23 cellular contexts compared by ENCODE assay signal in genomic region chr21:38474124-38474523, GRCh38. TPM values are rescaled to one million over a fixed set of nuclear protein-coding genes. Genes with fewer than 3 reads are reported as not detected.
A peak's percentile ranks its signal among the peaks of the same experiment; 100 is the strongest.
DNase-seq lines count a peak whose midpoint lies in the region; ATAC-seq, FAIRE-seq and TF ChIP-seq lines count a peak whose summit lies in the region.
"Had no signal": no experiment of that assay in that cellular context is flagged by ENCODE, and none has a peak within 500 bp of the region (broad histone marks: within the 10 kb centered on the region; RNA-seq: fewer than 3 reads in every experiment).

No MANE protein-coding gene starts in this region.

- TF ChIP-seq POLR2A in right lobe of liver (IDR thresholded peaks at IDR 0.05) (no peak), HepG2 (IDR thresholded peaks at IDR 0.05; ENCODE audit: insufficient read depth in 1 of 2, low read depth in 2 of 2, low read length in 2 of 2) (no peak)

- CTCF ChIA-PET in HepG2 (lab: Yijun Ruan, JAX; ENCODE audit: low intra/inter-chr PET ratio, low total read pairs): no interaction called here

- H3K79me2 ChIP-seq in HepG2 (ENCODE audit: insufficient read depth, low read length) (no peaks in the 10 kb centered on the region), mesendoderm (ENCODE audit: control insufficient read depth, insufficient read depth, low read length) (no peaks in the 10 kb centered on the region)

- H4K8ac ChIP-seq in mesendoderm (ENCODE audit: low read depth, low read length): no peak overlapping the region

- in situ Hi-C loops in HepG2 (cut with HindIII; ENCODE audit: extremely low pct_ligation_motif_present, low pct_unique_long_range_greater_than_20kb): no loop called here

- TF ChIP-seq EP300 in HepG2 (IDR thresholded peaks at IDR 0.05; ENCODE audit: low read depth in 2 of 2, low read length in 2 of 2): no peak
- no peak for TF ChIP-seq EP300 in HepG2 (CRISPR knock-in tag; IDR thresholded peaks at IDR 0.05; ENCODE audit: borderline replicate concordance)

- H3K4me2 ChIP-seq in HepG2 (ENCODE audit: low read depth, low read length): no peak overlapping the region
- no peak overlapping the region for H3K4me2 ChIP-seq in mesendoderm (ENCODE audit: low read length)

- POLR2A ChIA-PET in HepG2 (lab: Yijun Ruan, JAX): no interaction called here

- no peak for TF ChIP-seq RAD21 in HepG2 (CRISPR knock-in tag; IDR thresholded peaks at IDR 0.05)

- H2BK120ac ChIP-seq in mesendoderm (ENCODE audit: low read depth, low read length): no peak overlapping the region

- H4K5ac ChIP-seq in mesendoderm (ENCODE audit: low read length): no peak overlapping the region

- no TSS peak for BruUV-seq in HepG2 (replicated peaks; lab: Mats Ljungman, UMichigan)

- DNase-seq in right lobe of liver (no peak), HepG2 (ENCODE audit: low spot score) (no peak), dermis blood vessel endothelial cell (peak; percentile 81), mesendoderm (peak; percentile 77), NCI-H1930 (lab: John Stamatoyannopoulos, UW) (no peak)
- DNase-seq: activated CD4-positive, alpha-beta memory T cell treated with anti-CD3 and anti-CD28 coated beads, Interleukin-2, amount 10 ng/mL, durations not matched to agents 7 days and 5 days; activated effector memory CD4-positive, alpha-beta T cell treated with anti-CD3 and anti-CD28 coated beads, Interleukin-2, amount 50 U/mL, for 16 hours; cortex of kidney; H7; immature natural killer cell; lower lobe of right lung; NCI-H146; NCI-H774; occipital lobe; stimulated activated CD4-positive, alpha-beta T cell treated with anti-CD3 and anti-CD28 coated beads, Interleukin-12 subunit alpha, Interleukin-12 subunit beta, amount 100 ng/mL, for 4 hours; stimulated activated naive CD8-positive, alpha-beta T cell treated with anti-CD3 and anti-CD28 coated beads, Interleukin-15, amount 100 ng/mL, for 72 hours; T1000 had no signal

- H2BK5ac ChIP-seq in mesendoderm (ENCODE audit: low read length): no peak overlapping the region

- 42% methylated on average over 6 of the region's 7 CpGs for WGBS in right lobe of liver (ENCODE audit: insufficient coverage, low coverage, low lambda C conversion rate, missing lambda C conversion rate)
- WGBS in HepG2 (ENCODE audit: low lambda C conversion rate): 43% methylated on average over 5 of the region's 7 CpGs
- no CpG with 5 or more reads among the region's 7 CpGs for WGBS in mesendoderm (ENCODE audit: extremely low coverage, insufficient coverage, low lambda C conversion rate)

- H3K18ac ChIP-seq in mesendoderm (ENCODE audit: low read length): no peak overlapping the region

- no peak overlapping the region for H3K4ac ChIP-seq in mesendoderm (ENCODE audit: low read depth, low read length)

- TF ChIP-seq CTCF in right lobe of liver (IDR thresholded peaks at IDR 0.05) (no peak), HepG2 (CRISPR knock-in tag; IDR thresholded peaks at IDR 0.05) (no peak)

- H3K9ac ChIP-seq in HepG2 (ENCODE audit: insufficient read depth, low read depth, low read length): no peak overlapping the region
- no peak overlapping the region for H3K9ac ChIP-seq in mesendoderm (ENCODE audit: low read length)

- no peak overlapping the region for H3K4me3 ChIP-seq in right lobe of liver
- no peak overlapping the region for H3K4me3 ChIP-seq in HepG2 (replicated peaks in 1 of 3; ENCODE audit: insufficient read depth in 1 of 3, low read depth in 2 of 3, low read length in 3 of 3)
- H3K4me3 ChIP-seq in mesendoderm (ENCODE audit: low read length): no peak overlapping the region
- H3K4me3 ChIP-seq: lower lobe of right lung had no signal

- H2AFZ ChIP-seq in HepG2 (ENCODE audit: low read length): no peak overlapping the region

- H3K27ac ChIP-seq in right lobe of liver (no peak overlapping the region), HepG2 (ENCODE audit: extremely low read length, insufficient read depth, low read length) (no peak overlapping the region), mesendoderm (ENCODE audit: low read depth, low read length) (no peak overlapping the region)
- H3K27ac ChIP-seq: C4-2B, lower lobe of right lung, RWPE1 had no signal

- no peaks in the 10 kb centered on the region for H3K36me3 ChIP-seq in right lobe of liver
- no peaks in the 10 kb centered on the region for H3K36me3 ChIP-seq in HepG2 (replicated peaks in 1 of 2; ENCODE audit: control insufficient read depth in 1 of 2, insufficient read depth in 2 of 2, low read length in 2 of 2)
- no peaks in the 10 kb centered on the region for H3K36me3 ChIP-seq in mesendoderm (ENCODE audit: control insufficient read depth, insufficient read depth, low read length)
- H3K36me3 ChIP-seq: lower lobe of right lung had no signal

- H3K9me3 ChIP-seq in right lobe of liver: no peaks in the 10 kb centered on the region
- H3K9me3 ChIP-seq in HepG2 (ENCODE audit: low read length): no peaks in the 10 kb centered on the region
- H3K9me3 ChIP-seq: lower lobe of right lung had no signal

- peak overlapping the region; percentile 22 for H3K56ac ChIP-seq in mesendoderm (ENCODE audit: low read length)

- no peak overlapping the region for H3K23ac ChIP-seq in mesendoderm (ENCODE audit: low read length)

- H2AK5ac ChIP-seq in mesendoderm (ENCODE audit: low read length): no peak overlapping the region

- no peak overlapping the region for H2BK15ac ChIP-seq in mesendoderm (replicated peaks; ENCODE audit: low read depth)

- ATAC-seq in right lobe of liver: peak; percentile 15 to 54 (median 26)
- no peak for ATAC-seq in HepG2
- ATAC-seq in HG02884 (IDR thresholded peaks at IDR 0.05; ENCODE audit: unreplicated experiment): no peak
- no peak for ATAC-seq in GM18858 (IDR thresholded peaks at IDR 0.05; ENCODE audit: unreplicated experiment)
- ATAC-seq: stimulated activated naive CD8-positive, alpha-beta T cell treated with anti-CD3 and anti-CD28 coated beads, Interleukin-15, amount 100 ng/mL, for 72 hours had no signal

- no peaks in the 10 kb centered on the region for H3K27me3 ChIP-seq in right lobe of liver
- no peaks in the 10 kb centered on the region for H3K27me3 ChIP-seq in HepG2 (ENCODE audit: control insufficient read depth in 1 of 2, insufficient read depth in 2 of 2, low read length in 2 of 2)
- no peaks in the 10 kb centered on the region for H3K27me3 ChIP-seq in mesendoderm (ENCODE audit: insufficient read depth, low read length, poor library complexity)

- H3K4me1 ChIP-seq in right lobe of liver (no peaks in the 10 kb centered on the region), HepG2 (ENCODE audit: insufficient read depth, low read length) (peaks cover 22% of the 10 kb centered on the region), mesendoderm (ENCODE audit: control insufficient read depth, low read depth, low read length) (peaks cover 9% of the 10 kb centered on the region)

- no peaks in the 10 kb centered on the region for H4K20me1 ChIP-seq in HepG2 (ENCODE audit: insufficient read depth, low read length)

- intact Hi-C loops in right lobe of liver (cut with DNase I) (no loop called here), HepG2 (cut with micrococcal nuclease; ENCODE audit: unreplicated experiment) (no loop called here)

- no peaks in the 10 kb centered on the region for H3K79me1 ChIP-seq in mesendoderm (ENCODE audit: low read length)

- no peak for FAIRE-seq in HepG2 (lab: Jason Lieb, UNC)
- FAIRE-seq: bronchial epithelial cell had no signal

TF ChIP-seq in HepG2, 621 proteins besides CTCF, POLR2A, EP300 and RAD21 (continues in another document):
- no peak for TF ChIP-seq ZNF652 (CRISPR knock-in tag; IDR thresholded peaks at IDR 0.05; ENCODE audit: borderline replicate concordance, low read depth)
- no peak for TF ChIP-seq ZNF713 (CRISPR knock-in tag; IDR thresholded peaks at IDR 0.05)
- TF ChIP-seq SNRNP70 (IDR thresholded peaks at IDR 0.05; ENCODE audit: low read depth, low read length): no peak
- no peak for TF ChIP-seq KDM6A (CRISPR knock-in tag; IDR thresholded peaks at IDR 0.05; ENCODE audit: low read depth)
- no peak for TF ChIP-seq MAF1 (CRISPR knock-in tag; IDR thresholded peaks at IDR 0.05; ENCODE audit: borderline replicate concordance)
- no peak for TF ChIP-seq KLF6 (CRISPR knock-in tag; IDR thresholded peaks at IDR 0.05)

RNA-seq across cellular contexts. Expression of gene ERG, which starts 24.2 kb away (rescaled TPM):
- 1 to 10 TPM; 3.1 to 6.4 (median 5.2) TPM for total RNA-seq in right lobe of liver
- not detected in 2 replicates for total RNA-seq in HepG2 (2016; rRNA removed; fragmentation: Illumina TruSeq; extraction: Trizol)
- total RNA-seq in HepG2 (2016; cell fraction: cytosol; rRNA removed; fragmentation: Illumina TruSeq; extraction: Trizol; ENCODE audit: low read depth): not detected in 2 replicates
- total RNA-seq in HepG2 (2016; cell fraction: insoluble cytoplasmic fraction; rRNA removed; fragmentation: Illumina TruSeq; extraction: Trizol): not detected in 2 replicates
- total RNA-seq in HepG2 (2016; cell fraction: membrane; rRNA removed; fragmentation: Illumina TruSeq; extraction: Trizol): not detected in 2 replicates
- total RNA-seq in HepG2 (2016; cell fraction: nucleus; rRNA removed; fragmentation: Illumina TruSeq; extraction: Trizol): not detected in 2 replicates
- not detected in 2 replicates for polyA plus RNA-seq in HepG2 (2011; rRNA removed)
- polyA plus RNA-seq in HepG2 (2011; cell fraction: cytosol; rRNA removed): not detected in 2 replicates
- polyA plus RNA-seq in HepG2 (2011; cell fraction: nucleus; rRNA removed): not detected in 2 replicates
- not detected in 2 replicates for polyA plus RNA-seq in HepG2 (2012)
- not detected in 2 replicates for polyA plus RNA-seq in HepG2 (2016; cell fraction: cytosol; fragmentation: Illumina TruSeq; extraction: Trizol; ENCODE audit: low read depth)
- polyA plus RNA-seq in HepG2 (2016; cell fraction: insoluble cytoplasmic fraction; fragmentation: Illumina TruSeq; extraction: Trizol; ENCODE audit: low read depth): not detected in 2 replicates
- polyA plus RNA-seq in HepG2 (2016; cell fraction: membrane; fragmentation: Illumina TruSeq; extraction: Trizol; ENCODE audit: low read depth): not detected in 2 replicates
- not detected in 2 replicates for polyA plus RNA-seq in HepG2 (2016; cell fraction: nucleus; fragmentation: Illumina TruSeq; extraction: Trizol; ENCODE audit: insufficient read depth, low read depth)
- polyA minus RNA-seq in HepG2 (2011; rRNA and poly(A)+ RNA removed; ENCODE audit: low replicate concordance): not detected in 2 replicates
- polyA minus RNA-seq in HepG2 (2011; cell fraction: cytosol; rRNA and poly(A)+ RNA removed): not detected in 2 replicates
- polyA minus RNA-seq in HepG2 (2011; cell fraction: nucleus; rRNA and poly(A)+ RNA removed): not detected in 2 replicates
- total RNA-seq in dermis blood vessel endothelial cell: 88.8 and 98.8 TPM in 2 replicates
- 0.56 TPM for polyA plus RNA-seq in mesendoderm (2013, experiment 1 of 2)
- 0.56 TPM for polyA plus RNA-seq in mesendoderm (2013, experiment 2 of 2)
- total RNA-seq: activated CD4-positive, alpha-beta memory T cell treated with anti-CD3 and anti-CD28 coated beads, Interleukin-2, amount 10 ng/mL, durations not matched to agents 7 days and 5 days had no signal
- polyA plus RNA-seq: IgD-negative memory B cell, immature natural killer cell had no signal

Comparison
In these comparisons a context has a peak if more than half of its experiments do, and no peak if none do; other contexts are left out.
1. ATAC-seq: peak in right lobe of liver (4 of 4); none in HepG2 (single experiment), HG02884 (single experiment) and GM18858 (single experiment).
2. DNase-seq: peak in dermis blood vessel endothelial cell (single experiment) and mesendoderm (single experiment); none in right lobe of liver (0 of 3), HepG2 (single experiment) and NCI-H1930 (0 of 2).
3. RNA of gene ERG, which starts 24.2 kb away (total RNA-seq): 88.8 to 98.8 TPM in dermis blood vessel endothelial cell; 3.1 to 6.4 TPM in right lobe of liver and not detected in HepG2; every median in the first group is over 10 times any median in the second.